Comparison of ENCODE assay signal across 25 cellular contexts in the genomic region with DNA sequence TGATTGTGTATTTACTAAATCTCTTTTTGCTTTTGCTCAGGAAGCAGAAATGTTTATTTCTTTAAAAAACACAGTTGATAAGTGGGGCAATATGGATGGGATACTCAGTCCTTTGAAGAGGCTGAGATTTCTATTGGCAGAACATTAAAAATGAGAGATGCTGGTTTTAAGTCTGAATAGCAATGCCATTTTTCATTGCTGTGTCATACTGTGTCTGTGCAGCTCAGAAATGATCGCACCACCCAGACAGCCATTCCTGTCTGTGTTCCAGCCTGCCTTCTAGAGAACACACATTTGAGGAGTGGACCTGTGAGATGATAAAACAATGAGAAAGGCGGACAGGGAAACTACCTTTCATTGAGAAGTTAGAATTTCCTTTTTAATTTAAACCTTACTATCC.
DNase-seq lines count a peak whose midpoint lies in the region; ATAC-seq and TF ChIP-seq lines count a peak whose summit lies in the region.
"Had no signal": no experiment of that assay in that cellular context is flagged by ENCODE, and none has a peak within 500 bp of the region (broad histone marks: within the 10 kb centered on the region; RNA-seq: fewer than 3 reads in every experiment).

No MANE protein-coding gene starts in this region.

- no peaks in the 10 kb centered on the region for H3K27me3 ChIP-seq in adipocyte (replicated peaks; ENCODE audit: control insufficient read depth, insufficient read depth, low read length)
- H3K27me3 ChIP-seq: BE2C, right lobe of liver had no signal

- H3K4me3 ChIP-seq in adipocyte (ENCODE audit: low read length) (no peak overlapping the region), coronary artery (no peak overlapping the region)
- H3K4me3 ChIP-seq: right lobe of liver had no signal

- no peaks in the 10 kb centered on the region for H3K9me3 ChIP-seq in adipocyte (ENCODE audit: control insufficient read depth, low read length)
- H3K9me3 ChIP-seq: BE2C, right lobe of liver had no signal

- H3K9ac ChIP-seq in adipocyte (ENCODE audit: low read length): peak overlapping the region; percentile 6

- ATAC-seq in GM19395 (IDR thresholded peaks at IDR 0.05; ENCODE audit: unreplicated experiment): no peak
- ATAC-seq: activated T-helper 17 cell treated with anti-CD3 and anti-CD28 coated beads, Interleukin-2, amount 50 U/mL, for 72 hours; effector memory CD8-positive, alpha-beta T cell; esophagus mucosa; right lobe of liver; stimulated activated naive CD8-positive, alpha-beta T cell treated with anti-CD3 and anti-CD28 coated beads, Interleukin-15, Interleukin-2, amounts not matched to agents 100 U/mL and 50 U/mL, for 24 hours had no signal

- no peak for TF ChIP-seq CTCF in coronary artery (IDR thresholded peaks at IDR 0.05)

- H3K27ac ChIP-seq in coronary artery: no peak overlapping the region
- H3K27ac ChIP-seq: right lobe of liver had no signal

- H3K36me3 ChIP-seq in adipocyte (ENCODE audit: control insufficient read depth, insufficient read depth, low read length, severe bottlenecking): no peaks in the 10 kb centered on the region
- H3K36me3 ChIP-seq: BE2C, right lobe of liver had no signal

- H3K4me1 ChIP-seq in adipocyte (ENCODE audit: control insufficient read depth, insufficient read depth, low read length): peaks cover 41% of the 10 kb centered on the region
- H3K4me1 ChIP-seq: BE2C, right lobe of liver had no signal

- peak; percentile 18 for DNase-seq in GM04504 (ENCODE audit: low read depth)
- peak; percentile 61 for DNase-seq in adipocyte (ENCODE audit: low read depth)
- DNase-seq in fibroblast of peridontal ligament (ENCODE audit: extremely low read depth): peak; percentile 77
- DNase-seq in coronary artery (ENCODE audit: low spot score): no peak
- no peak for DNase-seq in NCI-H446 (lab: John Stamatoyannopoulos, UW)
- no peak for DNase-seq in mucosa of gallbladder (ENCODE audit: low spot score)
- DNase-seq: activated B cell treated with CpG ODN at 0.5 μM for 24 hours; activated CD4-positive, alpha-beta T cell treated with anti-CD3 and anti-CD28 coated beads, Interleukin-2, amount 50 U/mL, for 48 hours; activated CD8-positive, alpha-beta memory T cell treated with anti-CD3 and anti-CD28 coated beads, Interleukin-2, amount 50 U/mL, for 4 hours; BE2C; DMS79; effector memory CD8-positive, alpha-beta T cell; H7; NCI-H2081; NCI-H345; NCI-H82; posterior cingulate gyrus; right lobe of liver; Right ventricle myocardium superior; stimulated activated CD4-positive, alpha-beta T cell treated with anti-CD3 and anti-CD28 coated beads, Interleukin-15, amount 100 ng/mL, for 24 hours; stimulated activated naive CD8-positive, alpha-beta T cell treated with anti-CD3 and anti-CD28 coated beads, Interleukin-15, Interleukin-2, amounts not matched to agents 100 U/mL and 50 U/mL, for 24 hours; SW 1271 had no signal

Comparison
In these comparisons a context has a peak if more than half of its experiments do, and no peak if none do; other contexts are left out.
1. DNase-seq: peak in GM04504 (single experiment), adipocyte (single experiment) and fibroblast of peridontal ligament (single experiment); none in coronary artery (single experiment), NCI-H446 (0 of 2) and mucosa of gallbladder (single experiment).